ENCODE assay signal across 8 cellular contexts in the genomic region with DNA sequence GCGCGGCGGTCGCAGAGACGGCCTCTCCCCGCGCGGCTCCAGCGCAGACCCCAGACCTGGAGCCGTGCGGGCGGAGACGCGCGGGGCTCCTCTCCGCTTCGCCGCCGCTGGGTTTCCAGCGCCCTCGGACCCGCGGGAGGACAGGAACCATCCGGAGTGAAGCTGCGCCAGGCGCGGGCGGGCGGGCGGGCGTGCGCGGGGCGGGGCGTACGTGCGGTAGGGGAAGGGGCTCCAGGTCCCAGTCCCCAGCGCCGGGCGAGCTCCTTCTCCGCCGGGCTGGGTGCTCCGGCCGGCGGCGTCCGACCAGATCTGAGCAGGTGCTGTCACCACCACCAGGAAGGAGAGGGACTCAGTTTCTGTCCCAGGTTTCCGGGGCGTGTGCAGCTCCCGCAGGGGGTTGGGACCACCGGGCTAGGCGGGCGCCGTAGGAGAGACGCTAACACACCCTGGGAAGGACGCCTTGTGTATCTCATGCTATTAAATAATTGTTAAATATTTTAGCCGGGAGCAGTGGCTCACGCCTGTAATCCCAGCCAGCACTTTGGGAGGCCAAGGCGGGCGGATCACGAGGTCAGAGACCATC. TPM values are rescaled to one million over a fixed set of nuclear protein-coding genes. Genes with fewer than 3 reads are reported as not detected.
A peak's percentile ranks its signal among the peaks of the same experiment; 100 is the strongest.
DNase-seq lines count a peak whose midpoint lies in the region; ATAC-seq and TF ChIP-seq lines count a peak whose summit lies in the region.

Gene CHRNA3 (minus strand): TSS at position 158 of the 583 bp plus-strand sequence. CDS start 202 bp downstream, outside the sequence.

- TF ChIP-seq CTCF in right atrium auricular region (IDR thresholded peaks at IDR 0.05) (no peak), mammary epithelial cell (conservative IDR thresholded peaks at IDR 0.05 in 1 of 2, IDR thresholded peaks at IDR 0.05 in 1 of 2; ENCODE audit: extremely low read depth in 1 of 2, insufficient read depth in 1 of 2, low read depth in 1 of 2, low read length in 2 of 2) (no peak)

- H2AFZ ChIP-seq in mammary epithelial cell (ENCODE audit: low read depth, low read length): peak within 1 kb of the TSS; percentile 66

- peak within 1 kb of the TSS; percentile 27 to 43 for H3K4me3 ChIP-seq in right atrium auricular region
- H3K4me3 ChIP-seq in mammary epithelial cell (replicated peaks in 1 of 3; ENCODE audit: insufficient read depth in 1 of 3, low read depth in 2 of 3, low read length in 3 of 3): peak within 1 kb of the TSS in 2 of 3 experiments; percentile 35 to 43
- H3K4me3 ChIP-seq in urinary bladder (ENCODE audit: low read depth, low read length): peak within 1 kb of the TSS; percentile 36

- no peak for ATAC-seq in naive B cell (ENCODE audit: low read depth in 2 of 2)
- ATAC-seq in GM19035 (IDR thresholded peaks at IDR 0.05; ENCODE audit: unreplicated experiment): no peak
- ATAC-seq in HG03175 (IDR thresholded peaks at IDR 0.05; ENCODE audit: unreplicated experiment): no peak

- peaks cover 0 to 11% (median 6%) of the 10 kb centered on the region in 3 donors for H3K4me1 Mint-ChIP-seq in naive B cell

- 32% methylated on average over 5 of the region's 61 CpGs for WGBS in mammary epithelial cell (ENCODE audit: low coverage, missing lambda C conversion rate)
- 4% methylated on average over 61 of the region's 61 CpGs for WGBS in urinary bladder

- no peaks in the 10 kb centered on the region for H3K9me3 Mint-ChIP-seq in naive B cell

- peaks cover 0 to 23% of the 10 kb centered on the region in 2 donors for H3K4me1 ChIP-seq in right atrium auricular region
- peaks cover 23% of the 10 kb centered on the region for H3K4me1 ChIP-seq in mammary epithelial cell (ENCODE audit: insufficient read depth, low read length)
- no peaks in the 10 kb centered on the region for H3K4me1 ChIP-seq in urinary bladder (ENCODE audit: insufficient read depth)

- no peaks in the 10 kb centered on the region for H3K36me3 Mint-ChIP-seq in naive B cell

- peak within 1 kb of the TSS; percentile 89 for H3K4me2 ChIP-seq in mammary epithelial cell (ENCODE audit: insufficient read depth, low read depth, low read length)

- no peaks in the 10 kb centered on the region for H3K79me2 ChIP-seq in mammary epithelial cell (ENCODE audit: insufficient read depth, low read length)

- intact Hi-C loops in cardiac septum (cut with DNase I): no loop called here
- intact Hi-C loops in mammary epithelial cell (cut with micrococcal nuclease): no loop called here

- dilution Hi-C loops in mammary epithelial cell (cut with HindIII; ENCODE audit: low sequenced_read_pairs): no loop called here

- H3K27me3 Mint-ChIP-seq in naive B cell: peaks cover 28 to 68% (median 43%) of the 10 kb centered on the region in 3 donors

- no TSS peak for BruUV-seq in mammary epithelial cell (replicated peaks; lab: Mats Ljungman, UMichigan)

- H3K27ac Mint-ChIP-seq in naive B cell: peak within 1 kb of the TSS in 1 of 6 donors; percentile 42

- DNase-seq in right atrium auricular region (ENCODE audit: low spot score) (no peak), cardiac septum (ENCODE audit: low spot score) (no peak), mammary epithelial cell (no peak), naive B cell (no peak), NCI-H2029 treated with DMSO at 0.1 percent for 48 hours (lab: John Stamatoyannopoulos, UW) (no peak)

- no peak within 1 kb of the TSS for H3K9ac ChIP-seq in mammary epithelial cell (ENCODE audit: insufficient read depth, low read length)

- H3K27ac ChIP-seq in right atrium auricular region (no peak within 1 kb of the TSS), mammary epithelial cell (ENCODE audit: insufficient read depth, low read depth, low read length) (no peak within 1 kb of the TSS), urinary bladder (ENCODE audit: low read depth) (no peak within 1 kb of the TSS)

- CTCF ChIA-PET in mammary epithelial cell (lab: Charles Lee; ENCODE audit: low non-redundant PET): no interaction called here

- H3K9me3 ChIP-seq in right atrium auricular region (no peaks in the 10 kb centered on the region), mammary epithelial cell (replicated peaks; ENCODE audit: insufficient read depth, low read length) (no peaks in the 10 kb centered on the region)

- H3K27me3 ChIP-seq in right atrium auricular region: peaks cover 13 to 36% of the 10 kb centered on the region in 2 donors
- peaks cover 21% of the 10 kb centered on the region for H3K27me3 ChIP-seq in mammary epithelial cell (ENCODE audit: insufficient read depth, low read length)

- no peaks in the 10 kb centered on the region for H3K36me3 ChIP-seq in right atrium auricular region
- no peaks in the 10 kb centered on the region for H3K36me3 ChIP-seq in mammary epithelial cell (ENCODE audit: insufficient read depth, low read length)
- no peaks in the 10 kb centered on the region for H3K36me3 ChIP-seq in urinary bladder (ENCODE audit: insufficient read depth)

- in situ Hi-C loops in mammary epithelial cell (cut with MboI; ENCODE audit: low sequenced_read_pairs in 2 of 2): no loop called here

- H4K20me1 ChIP-seq in mammary epithelial cell (ENCODE audit: insufficient read depth, low read length): no peaks in the 10 kb centered on the region

- H3K4me3 Mint-ChIP-seq in naive B cell: peak within 1 kb of the TSS in 5 of 8 donors; percentile 19 to 75 (median 35)

RNA-seq across cellular contexts. Expression of gene CHRNA3, which starts in this region (rescaled TPM):
- total RNA-seq in right atrium auricular region: 1 to 10 TPM in 1 of 2 donors, not detected in 1; 1.7 TPM
- total RNA-seq in cardiac septum: 0.65 TPM
- not detected for total RNA-seq in mammary epithelial cell
- polyA plus RNA-seq in mammary epithelial cell: not detected
- not detected for polyA minus RNA-seq in mammary epithelial cell
- not detected for polyA plus RNA-seq in naive B cell (ENCODE audit: low read depth in 6 of 6)
- total RNA-seq in urinary bladder: 4.7 TPM
- polyA plus RNA-seq in urinary bladder: 2.6 TPM
